1 cellular context compared by ENCODE assay signal in the genomic region with DNA sequence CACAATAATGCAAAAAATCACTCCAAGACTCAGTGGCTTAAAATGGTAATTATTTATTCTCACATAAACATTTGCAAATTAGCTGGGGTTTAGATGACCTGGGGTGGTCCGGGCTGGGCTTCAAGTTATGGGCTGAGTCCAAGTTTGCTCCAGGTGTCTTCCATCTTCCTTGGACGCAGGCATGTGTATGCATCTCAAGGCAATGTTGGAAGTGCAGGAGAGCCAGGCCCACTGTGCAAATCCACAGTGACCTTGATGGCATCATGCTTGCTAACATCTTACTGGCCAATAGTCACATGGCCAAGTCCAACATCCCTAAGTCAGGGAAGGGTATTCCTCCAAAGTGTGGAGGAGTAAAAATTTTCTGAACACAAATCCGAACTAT.
A peak's percentile ranks its signal among the peaks of the same experiment; 100 is the strongest.
TF ChIP-seq lines count a peak whose summit lies in the region.

No MANE protein-coding gene starts in this region.

TF ChIP-seq in HepG2, 621 proteins besides CTCF, POLR2A, EP300 and RAD21:
- TF ChIP-seq ZSCAN22 (CRISPR knock-in tag; IDR thresholded peaks at IDR 0.05) = 0 out of 2 replicates have a peak, but pooled peaks have one; percentile 15
TF ChIP-seq in HepG2: peak in this region for 1; not testable (repeated sequence) for 620.
